ENCODE assay signal across 13 cellular contexts in the genomic region with DNA sequence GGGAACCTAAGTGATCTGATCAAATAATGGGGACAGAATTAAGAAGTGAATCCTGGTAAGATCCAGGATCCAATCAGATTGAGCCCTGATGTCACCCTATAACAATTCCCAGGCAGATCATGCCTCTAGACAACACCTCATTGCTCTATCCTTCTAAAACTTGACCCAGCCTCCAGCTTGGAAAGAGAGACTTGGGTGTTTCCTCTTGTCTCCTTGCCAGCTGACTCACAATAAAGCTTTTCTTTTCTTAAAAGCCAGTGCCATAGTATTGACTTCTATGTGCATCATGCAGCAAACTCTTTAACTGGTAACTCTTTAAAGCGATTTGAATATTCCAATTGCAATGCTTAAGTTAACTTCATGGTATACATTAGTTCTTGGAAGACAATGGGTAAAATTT.
"Had no signal": no experiment of that assay in that cellular context is flagged by ENCODE, and none has a peak within 500 bp of the region (broad histone marks: within the 10 kb centered on the region; RNA-seq: fewer than 3 reads in every experiment).

No MANE protein-coding gene starts in this region.

- H3K9me3 ChIP-seq: adrenal gland, colonic mucosa, gastrocnemius medialis, heart right ventricle, psoas muscle had no signal

- H3K27ac ChIP-seq: adrenal gland, colonic mucosa, gastrocnemius medialis, heart right ventricle, psoas muscle had no signal

- DNase-seq: activated CD4-positive, alpha-beta memory T cell treated with anti-CD3 and anti-CD28 coated beads, Interleukin-2, amount 10 ng/mL, durations not matched to agents 7 days and 5 days; activated CD4-positive, alpha-beta T cell treated with anti-CD3 and anti-CD28 coated beads for 4 hours; activated effector memory CD4-positive, alpha-beta T cell treated with Interleukin-2 at 50 U/mL for 16 hours; activated T-cell treated with anti-CD3 and anti-CD28 coated beads, Interleukin-2, amount 50 U/mL, for 24 hours; adrenal gland; central memory CD4-positive, alpha-beta T cell; colonic mucosa; gastrocnemius medialis; heart right ventricle; psoas muscle; stimulated activated naive CD8-positive, alpha-beta T cell treated with anti-CD3 and anti-CD28 coated beads, Interleukin-15, Interleukin-2, amounts not matched to agents 100 U/mL and 50 U/mL, for 24 hours; trophoblast cell had no signal

- H3K27me3 ChIP-seq: adrenal gland, colonic mucosa, gastrocnemius medialis, heart right ventricle had no signal

- ATAC-seq: gastrocnemius medialis; heart right ventricle; psoas muscle; sciatic nerve; stimulated activated naive CD8-positive, alpha-beta T cell treated with anti-CD3 and anti-CD28 coated beads, Interleukin-15, Interleukin-2, amounts not matched to agents 100 U/mL and 50 U/mL, for 24 hours had no signal

- H3K4me3 ChIP-seq: adrenal gland, colonic mucosa, gastrocnemius medialis, heart right ventricle, psoas muscle had no signal

- H3K36me3 ChIP-seq: adrenal gland, colonic mucosa, gastrocnemius medialis, heart right ventricle had no signal

- H3K4me1 ChIP-seq: adrenal gland, colonic mucosa, gastrocnemius medialis, heart right ventricle, psoas muscle had no signal
